ENCODE assay signal across 8 cellular contexts in genomic region chr4:76608549-76608948, GRCh38.
A peak's percentile ranks its signal among the peaks of the same experiment; 100 is the strongest.
DNase-seq lines count a peak whose midpoint lies in the region; ATAC-seq and TF ChIP-seq lines count a peak whose summit lies in the region.
"Not testable (repeated sequence)": the region's sequence is repeated elsewhere in the genome, so short reads cannot be mapped to it uniquely, and the experiment has no call there.

No MANE protein-coding gene starts in this region.

- not testable (repeated sequence) for H3K79me2 ChIP-seq in GM23338 (replicated peaks; ENCODE audit: insufficient read depth)

- in situ Hi-C loops in IMR-90 (cut with MboI; ENCODE audit: low sequenced_read_pairs); Panc1 (cut with HindIII; ENCODE audit: low pct_unique_long_range_greater_than_20kb, low sequenced_read_pairs): not testable (repeated sequence)

- H4K8ac ChIP-seq in IMR-90 (ENCODE audit: low read depth in 2 of 2, low read length in 2 of 2) = peak overlapping the region in 1 of 2 experiments; percentile 40; a peak in 1 of 4 replicates

- TF ChIP-seq CTCF in GM23338 (conservative IDR thresholded peaks at IDR 0.05; ENCODE audit: low read depth in 2 of 2); IMR-90 (conservative IDR thresholded peaks at IDR 0.05; ENCODE audit: low read depth, low read length); Panc1 (IDR thresholded peaks at IDR 0.05); endodermal cell (conservative IDR thresholded peaks at IDR 0.05): not testable (repeated sequence)

- H2BK120ac ChIP-seq in IMR-90 (ENCODE audit: low read depth, low read length) = peak overlapping the region; percentile 85

- not testable (repeated sequence) for H3K4me3 Mint-ChIP-seq in GM23338; endodermal cell; stimulated activated memory B cell treated with anti-CD40 and anti-IgM and Interleukin-4, amounts not matched to agents 10 μg/mL and 1 μg/mL and 100 μg/mL, for 72 hours

- not testable (repeated sequence) for H4K20me1 ChIP-seq in BLaER1 treated with 17β-estradiol and CSF1 and Interleukin-3, amounts not matched to agents 10 nM and 100 nM; GM23338 (replicated peaks; ENCODE audit: insufficient read depth); IMR-90 (ENCODE audit: insufficient read depth, low read length)

- H3K36me3 Mint-ChIP-seq in GM23338 (ENCODE audit: low read depth); endodermal cell (ENCODE audit: low read depth); stimulated activated memory B cell treated with anti-CD40 and anti-IgM and Interleukin-4, amounts not matched to agents 10 μg/mL and 1 μg/mL and 100 μg/mL, for 72 hours: not testable (repeated sequence)

- H3K4me2 ChIP-seq in BLaER1 treated with 17β-estradiol and CSF1 and Interleukin-3, amounts not matched to agents 10 nM and 100 nM = peak overlapping the region in 10 of 11 experiments; percentile 38 to 87 (median 78); a peak in 18 of 22 replicates
- H3K4me2 ChIP-seq in GM23338; IMR-90 (ENCODE audit: low read depth, low read length): not testable (repeated sequence)

- TF ChIP-seq POLR2A in IMR-90 (IDR thresholded peaks at IDR 0.05; ENCODE audit: low read depth, low read length) = not testable (repeated sequence)

- H3K4ac ChIP-seq in IMR-90 (ENCODE audit: low read depth, low read length) = peak overlapping the region; percentile 90

- H3K27me3 ChIP-seq in BLaER1 treated with 17β-estradiol and CSF1 and Interleukin-3, amounts not matched to agents 10 nM and 100 nM; GM23338 (ENCODE audit: insufficient read depth); IMR-90 (ENCODE audit: control insufficient read depth, insufficient read depth, low read length); Panc1 (ENCODE audit: control insufficient read depth, insufficient read depth, low read length); endodermal cell (ENCODE audit: control insufficient read depth, insufficient read depth, low read length, poor library complexity, severe bottlenecking): not testable (repeated sequence)

- not testable (repeated sequence) for H3K27ac Mint-ChIP-seq in GM23338; endodermal cell; stimulated activated memory B cell treated with anti-CD40 and anti-IgM and Interleukin-4, amounts not matched to agents 10 μg/mL and 1 μg/mL and 100 μg/mL, for 72 hours

- not testable (repeated sequence) for H3K36me3 ChIP-seq in BLaER1 treated with 17β-estradiol and CSF1 and Interleukin-3, amounts not matched to agents 10 nM and 100 nM; GM23338 (ENCODE audit: insufficient read depth); IMR-90 (ENCODE audit: control insufficient read depth, insufficient read depth, low read length); Panc1 (ENCODE audit: control insufficient read depth, insufficient read depth, low read length); endodermal cell (ENCODE audit: control insufficient read depth, insufficient read depth, low read length)

- peaks cover 29% of the 10 kb centered on the region for H3K9me1 ChIP-seq in IMR-90 (ENCODE audit: insufficient read depth, low read length)

- not testable (repeated sequence) for H3K27me3 Mint-ChIP-seq in GM23338 (ENCODE audit: insufficient read depth, low read depth, poor library complexity); endodermal cell (ENCODE audit: insufficient read depth); stimulated activated memory B cell treated with anti-CD40 and anti-IgM and Interleukin-4, amounts not matched to agents 10 μg/mL and 1 μg/mL and 100 μg/mL, for 72 hours

- peak overlapping the region; percentile 36; the same call in 1 of the 2 replicates for H2AK5ac ChIP-seq in IMR-90 (ENCODE audit: low read depth, low read length)

- H3F3A ChIP-seq in GM23338 (replicated peaks; ENCODE audit: low read depth) = not testable (repeated sequence)

- CTCF ChIA-PET in IMR-90 (lab: Yijun Ruan, JAX); Panc1 (lab: Charles Lee): not testable (repeated sequence)

- H3K9ac ChIP-seq in BLaER1 treated with 17β-estradiol and CSF1 and Interleukin-3, amounts not matched to agents 10 nM and 100 nM = peak overlapping the region in 6 of 11 experiments; percentile 72 to 83 (median 81); a peak in 10 of 22 replicates
- H3K9ac ChIP-seq in IMR-90 (ENCODE audit: low read depth, low read length); endodermal cell (ENCODE audit: extremely low read depth, low read length, poor library complexity, severe bottlenecking): not testable (repeated sequence)

- not testable (repeated sequence) for H2BK5ac ChIP-seq in IMR-90 (ENCODE audit: low read depth, low read length, poor library complexity, severe bottlenecking)

- intact Hi-C loops in IMR-90 (cut with micrococcal nuclease) = loop anchor here (5.0 kb wide), 1 partner anchor 46 kb away; no protein-coding TSS in a partner anchor
- intact Hi-C loops in Panc1 (cut with micrococcal nuclease; ENCODE audit: unreplicated experiment) = not testable (repeated sequence)

- H3K9me2 ChIP-seq in GM23338 (ENCODE audit: insufficient read depth) = not testable (repeated sequence)

- ATAC-seq in GM18868 (IDR thresholded peaks at IDR 0.05; ENCODE audit: unreplicated experiment) = peak; percentile 42
- peak; percentile 15; the same call in 1 of the 3 replicates for ATAC-seq in GM23338
- peak; percentile 37 for ATAC-seq in HG02852 (IDR thresholded peaks at IDR 0.05; ENCODE audit: unreplicated experiment)
- not testable (repeated sequence) for ATAC-seq in IMR-90 (ENCODE audit: low read depth)
- peak; percentile 56 for ATAC-seq in Panc1
- peak; percentile 52 for ATAC-seq in stimulated activated memory B cell treated with anti-CD40 and anti-IgM and Interleukin-4, amounts not matched to agents 10 μg/mL and 1 μg/mL and 100 μg/mL, for 72 hours

- not testable (repeated sequence) for H2AFZ ChIP-seq in GM23338; IMR-90 (replicated peaks; ENCODE audit: low read length, poor library complexity)

- peaks cover 0 to 19% (median 9%) of the 10 kb centered on the region in 11 experiments; a peak in 10 of 22 replicates for H3K9me3 ChIP-seq in BLaER1 treated with 17β-estradiol and CSF1 and Interleukin-3, amounts not matched to agents 10 nM and 100 nM (replicated peaks in 1 of 11)
- H3K9me3 ChIP-seq in IMR-90 (ENCODE audit: control insufficient read depth, insufficient read depth, low read length); Panc1 (ENCODE audit: control insufficient read depth, insufficient read depth, low read depth, low read length); endodermal cell (ENCODE audit: control insufficient read depth, low read length): not testable (repeated sequence)

- peak overlapping the region in 8 of 11 experiments; percentile 73 to 99 (median 95); a peak in 16 of 22 replicates for H3K27ac ChIP-seq in BLaER1 treated with 17β-estradiol and CSF1 and Interleukin-3, amounts not matched to agents 10 nM and 100 nM
- H3K27ac ChIP-seq in GM23338 (ENCODE audit: low read depth); IMR-90 (ENCODE audit: insufficient read depth, low read length); Panc1 (ENCODE audit: low read length); endodermal cell (ENCODE audit: low read depth, low read length): not testable (repeated sequence)

- POLR2A ChIA-PET in IMR-90 (lab: Charles Lee; ENCODE audit: unreplicated experiment); Panc1 (lab: Charles Lee): not testable (repeated sequence)

- H4K91ac ChIP-seq in IMR-90 (ENCODE audit: insufficient read depth, low read depth, low read length) = not testable (repeated sequence)

- peak overlapping the region; percentile 73; the same call in 1 of the 3 replicates for H2BK15ac ChIP-seq in IMR-90 (ENCODE audit: low read depth, low read length)

- H3K14ac ChIP-seq in IMR-90 (replicated peaks; ENCODE audit: low read depth, low read length) = not testable (repeated sequence)

- not testable (repeated sequence) for TF ChIP-seq RAD21 in IMR-90 (IDR thresholded peaks at IDR 0.05; ENCODE audit: low read length)

- H3K56ac ChIP-seq in IMR-90 (ENCODE audit: extremely low read depth, insufficient read depth, low read length) = not testable (repeated sequence)

- not testable (repeated sequence) for H3K18ac ChIP-seq in IMR-90 (ENCODE audit: low read depth, low read length)

- H3K23ac ChIP-seq in IMR-90 (ENCODE audit: low read depth, low read length) = 0 out of 2 replicates have a peak overlapping the region, but pooled peaks have one; percentile 45

- H3K4me3 ChIP-seq in BLaER1 treated with 17β-estradiol and CSF1 and Interleukin-3, amounts not matched to agents 10 nM and 100 nM; GM23338; IMR-90 (ENCODE audit: insufficient read depth, low read depth, low read length); Panc1 (ENCODE audit: low read depth in 2 of 2, low read length in 2 of 2); endodermal cell (ENCODE audit: low read length): not testable (repeated sequence)

- H4K5ac ChIP-seq in IMR-90 (ENCODE audit: low read depth, low read length) = not testable (repeated sequence)

- not testable (repeated sequence) for H2AK9ac ChIP-seq in IMR-90 (replicated peaks; ENCODE audit: low read depth, low read length, poor library complexity)

- not testable (repeated sequence) for DNase-seq in GM23338 (ENCODE audit: low spot score); IMR-90; Panc1 (ENCODE audit: low read depth, low spot score)
- DNase-seq in endodermal cell = peak; percentile 20

- H3K4me1 Mint-ChIP-seq in GM23338 (peaks cover 48% of the 10 kb centered on the region), endodermal cell (peaks cover 41% of the 10 kb centered on the region)
- H3K4me1 Mint-ChIP-seq in stimulated activated memory B cell treated with anti-CD40 and anti-IgM and Interleukin-4, amounts not matched to agents 10 μg/mL and 1 μg/mL and 100 μg/mL, for 72 hours = peaks cover 14% of the 10 kb centered on the region

- peak overlapping the region; percentile 63; the same call in 1 of the 2 replicates for H2BK20ac ChIP-seq in IMR-90 (ENCODE audit: low read depth, low read length)

- not testable (repeated sequence) for H3K9me3 Mint-ChIP-seq in GM23338; endodermal cell; stimulated activated memory B cell treated with anti-CD40 and anti-IgM and Interleukin-4, amounts not matched to agents 10 μg/mL and 1 μg/mL and 100 μg/mL, for 72 hours

- H3K4me1 ChIP-seq in BLaER1 treated with 17β-estradiol and CSF1 and Interleukin-3, amounts not matched to agents 10 nM and 100 nM = peaks cover 28 to 94% (median 77%) of the 10 kb centered on the region in 10 experiments
- peaks cover 50% of the 10 kb centered on the region for H3K4me1 ChIP-seq in GM23338 (ENCODE audit: insufficient read depth)
- peaks cover 13% of the 10 kb centered on the region for H3K4me1 ChIP-seq in IMR-90 (ENCODE audit: control insufficient read depth, insufficient read depth, low read length)
- not testable (repeated sequence) for H3K4me1 ChIP-seq in Panc1 (ENCODE audit: control insufficient read depth, insufficient read depth, low read length)
- peaks cover 20% of the 10 kb centered on the region for H3K4me1 ChIP-seq in endodermal cell (ENCODE audit: control insufficient read depth, insufficient read depth, low read length)

- not testable (repeated sequence) for BruUV-seq in IMR-90 (replicated peaks; lab: Mats Ljungman, UMichigan); Panc1 (replicated peaks; lab: Mats Ljungman, UMichigan)

- peaks cover 6 to 26% of the 10 kb centered on the region in 2 experiments; a peak in 3 of 4 replicates for H3K79me1 ChIP-seq in IMR-90 (ENCODE audit: low read depth in 1 of 2, low read length in 2 of 2)

- dilution Hi-C loops in IMR-90 (cut with HindIII; ENCODE audit: low sequenced_read_pairs, unreplicated experiment) = not testable (repeated sequence)
